8 cellular contexts compared by ENCODE assay signal in genomic region chr14:93906341-93907329, GRCh38. TPM values are rescaled to one million over a fixed set of nuclear protein-coding genes. Genes with fewer than 3 reads are reported as not detected.
DNase-seq lines count a peak whose midpoint lies in the region; ATAC-seq and TF ChIP-seq lines count a peak whose summit lies in the region.

No MANE protein-coding gene starts in this region.

- no peaks in the 10 kb centered on the region for H3K27me3 ChIP-seq in right cardiac atrium (ENCODE audit: control insufficient read depth, insufficient read depth)

- 49% methylated on average over 15 of the region's 15 CpGs for WGBS in right cardiac atrium

- TF ChIP-seq CTCF in LNCAP (IDR thresholded peaks at IDR 0.05) = peak; percentile 86

- ATAC-seq in activated naive CD4-positive, alpha-beta T cell treated with anti-CD3 and anti-CD28 coated beads, Interleukin-2, amount 50 U/mL, for 72 hours = peak; percentile 78 to 86
- ATAC-seq in right cardiac atrium = peak in 1 of 2 donors; percentile 27

- H3K4me3 ChIP-seq in right cardiac atrium (ENCODE audit: low read length) = no peak overlapping the region

- H3K27ac Mint-ChIP-seq in activated naive CD4-positive, alpha-beta T cell treated with anti-CD3 and anti-CD28 coated beads, Interleukin-2, amount 50 U/mL, for 72 hours = peak overlapping the region in 1 of 2 donors; percentile 29

- no peak overlapping the region for H3K27ac ChIP-seq in right cardiac atrium (ENCODE audit: low read length)

- intact Hi-C loops in right cardiac atrium (cut with DNase I) = no loop called here

- no peaks in the 10 kb centered on the region for H3K9me3 ChIP-seq in right cardiac atrium (ENCODE audit: control insufficient read depth, low read length)

- peak; percentile 80 for DNase-seq in AG20443 (ENCODE audit: low spot score)
- peak; percentile 95 for DNase-seq in GM19240 (ENCODE audit: insufficient read length, low spot score)
- peak; percentile 22 for DNase-seq in SHP77 treated with DMSO at 0.1 percent for 48 hours (lab: John Stamatoyannopoulos, UW)
- peak in 1 of 2 donors; percentile 76 for DNase-seq in activated naive CD4-positive, alpha-beta T cell treated with anti-CD3 and anti-CD28 coated beads, Interleukin-2, amount 50 U/mL, for 72 hours (ENCODE audit: low spot score in 2 of 2)
- peak in 2 of 3 donors; percentile 52 to 79 for DNase-seq in right cardiac atrium
- peak; percentile 48 for DNase-seq in stimulated activated CD4-positive, alpha-beta T cell treated with anti-CD3 and anti-CD28 coated beads, Interleukin-12 subunit alpha, Interleukin-12 subunit beta, amount 100 ng/mL, for 4 hours
- DNase-seq in cerebellar nuclear complex (lab: John Stamatoyannopoulos, UW) = no peak

- H3K4me1 ChIP-seq in right cardiac atrium (ENCODE audit: control insufficient read depth, insufficient read depth, low read length) = no peaks in the 10 kb centered on the region

- no peaks in the 10 kb centered on the region for H3K9me3 Mint-ChIP-seq in activated naive CD4-positive, alpha-beta T cell treated with anti-CD3 and anti-CD28 coated beads, Interleukin-2, amount 50 U/mL, for 72 hours

- H3K36me3 Mint-ChIP-seq in activated naive CD4-positive, alpha-beta T cell treated with anti-CD3 and anti-CD28 coated beads, Interleukin-2, amount 50 U/mL, for 72 hours = no peaks in the 10 kb centered on the region

RNA-seq across cellular contexts. Expression of gene FAM181A, which starts 20.5 kb away (rescaled TPM):
- total RNA-seq in activated naive CD4-positive, alpha-beta T cell treated with anti-CD3 and anti-CD28 coated beads, Interleukin-2, amount 50 U/mL, for 72 hours = not detected
- not detected for total RNA-seq in right cardiac atrium
- not detected for polyA plus RNA-seq in right cardiac atrium

Comparison
In these comparisons a context has a peak if more than half of its experiments do, and no peak if none do; other contexts are left out.
1. DNase-seq: peak in AG20443 (single experiment), GM19240 (single experiment), SHP77 treated with DMSO at 0.1 percent for 48 hours (single experiment), right cardiac atrium (2 of 3) and stimulated activated CD4-positive, alpha-beta T cell treated with anti-CD3 and anti-CD28 coated beads, Interleukin-12 subunit alpha, Interleukin-12 subunit beta, amount 100 ng/mL, for 4 hours (single experiment); none in cerebellar nuclear complex (0 of 2).